10 cellular contexts compared by ENCODE assay signal in the genomic region with DNA sequence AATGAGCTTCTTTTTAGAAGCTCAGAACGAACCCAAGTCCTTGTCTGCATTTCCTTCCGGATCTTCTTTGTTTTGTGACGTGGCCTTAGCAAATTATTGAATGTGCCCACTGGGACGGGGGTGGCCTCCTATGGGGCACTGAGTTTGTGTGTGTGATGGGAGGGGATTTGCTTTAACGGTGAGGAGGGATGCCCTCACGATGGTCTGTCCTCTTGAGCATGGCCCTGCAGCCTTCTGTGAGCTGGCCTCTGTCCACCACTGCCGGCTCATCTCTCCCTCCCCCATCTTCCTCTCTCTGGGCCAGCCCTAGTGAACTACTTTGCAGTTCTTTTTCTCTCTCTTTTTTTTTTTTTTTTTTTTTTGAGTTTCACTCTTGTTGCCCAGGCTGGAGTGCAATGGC.
DNase-seq lines count a peak whose midpoint lies in the region; ATAC-seq, FAIRE-seq and TF ChIP-seq lines count a peak whose summit lies in the region.
"Had no signal": no experiment of that assay in that cellular context is flagged by ENCODE, and none has a peak within 500 bp of the region (broad histone marks: within the 10 kb centered on the region; RNA-seq: fewer than 3 reads in every experiment).

No MANE protein-coding gene starts in this region.

- no peak for FAIRE-seq in HTR-8/SVneo (lab: Jason Lieb, UNC)

- H3K4me1 Mint-ChIP-seq in chondrocyte (ENCODE audit: low read depth): peaks cover 36% of the 10 kb centered on the region
- H3K4me1 Mint-ChIP-seq in stimulated activated effector memory CD8-positive, alpha-beta T cell treated with anti-CD3 and anti-CD28 coated beads, Interleukin-12 subunit alpha, Interleukin-12 subunit beta, amount 100 ng/mL, for 72 hours: peaks cover 10% of the 10 kb centered on the region

- H3K9ac ChIP-seq in stomach smooth muscle (ENCODE audit: low read length in 2 of 2): peak overlapping the region in 1 of 2 donors; percentile 42

- peak overlapping the region; percentile 98 for H3K27ac Mint-ChIP-seq in chondrocyte (ENCODE audit: unreplicated experiment)
- H3K27ac Mint-ChIP-seq in stimulated activated effector memory CD8-positive, alpha-beta T cell treated with anti-CD3 and anti-CD28 coated beads, Interleukin-12 subunit alpha, Interleukin-12 subunit beta, amount 100 ng/mL, for 72 hours: no peak overlapping the region
- H3K27ac Mint-ChIP-seq: activated T-helper 1 cell treated with anti-CD3 and anti-CD28 coated beads, Interleukin-12 subunit alpha, Interleukin-12 subunit beta, Interleukin-2, Interleukin-4 antibody, amounts not matched to agents 30 ng/mL and 10 ng/mL and 1 ng/mL, durations not matched to agents 14 hours and 24 hours and 36 hours had no signal

- DNase-seq in HTR-8/SVneo (ENCODE audit: insufficient read length, low spot score) (peak; percentile 36), chondrocyte (ENCODE audit: low spot score) (no peak), left kidney (ENCODE audit: low read depth, low spot score) (peak; percentile 50), NCI-H446 treated with DMSO at 0.1 percent for 48 hours (lab: John Stamatoyannopoulos, UW) (no peak), OCI-M2 (lab: John Stamatoyannopoulos, UW; ENCODE audit: unreplicated experiment) (no peak)
- no peak for DNase-seq in stimulated activated effector memory CD8-positive, alpha-beta T cell treated with anti-CD3 and anti-CD28 coated beads, Interleukin-12 subunit alpha, Interleukin-12 subunit beta, amount 100 ng/mL, for 72 hours (ENCODE audit: low spot score in 2 of 2)
- DNase-seq: Kasumi-1 had no signal

- H3K27me3 Mint-ChIP-seq in chondrocyte (ENCODE audit: low read depth): no peaks in the 10 kb centered on the region

- TF ChIP-seq CTCF in chondrocyte (IDR thresholded peaks at IDR 0.05): no peak

- H3K4me3 Mint-ChIP-seq in chondrocyte (ENCODE audit: unreplicated experiment): peak overlapping the region; percentile 64
- H3K4me3 Mint-ChIP-seq in stimulated activated effector memory CD8-positive, alpha-beta T cell treated with anti-CD3 and anti-CD28 coated beads, Interleukin-12 subunit alpha, Interleukin-12 subunit beta, amount 100 ng/mL, for 72 hours: no peak overlapping the region
- H3K4me3 Mint-ChIP-seq: activated T-helper 1 cell treated with anti-CD3 and anti-CD28 coated beads, Interleukin-12 subunit alpha, Interleukin-12 subunit beta, Interleukin-2, Interleukin-4 antibody, amounts not matched to agents 30 ng/mL and 10 ng/mL and 1 ng/mL, durations not matched to agents 14 hours and 24 hours and 36 hours had no signal

- H3K4me3 ChIP-seq in stomach smooth muscle (ENCODE audit: low read length in 2 of 2): peak overlapping the region; percentile 40 to 45

- no peak for ATAC-seq in HG03439 (IDR thresholded peaks at IDR 0.05; ENCODE audit: unreplicated experiment)
- no peak for ATAC-seq in stimulated activated effector memory CD8-positive, alpha-beta T cell treated with anti-CD3 and anti-CD28 coated beads, Interleukin-12 subunit alpha, Interleukin-12 subunit beta, amount 100 ng/mL, for 72 hours

- H3K9me3 ChIP-seq in stomach smooth muscle (ENCODE audit: control insufficient read depth in 2 of 2, low read length in 2 of 2): no peaks in the 10 kb centered on the region

- H3K36me3 ChIP-seq in stomach smooth muscle (ENCODE audit: control insufficient read depth in 2 of 2, insufficient read depth in 2 of 2, low read length in 2 of 2): peaks cover 15 to 22% of the 10 kb centered on the region in 2 donors

- no peaks in the 10 kb centered on the region for H3K9me3 Mint-ChIP-seq in chondrocyte (ENCODE audit: low read depth)
- H3K9me3 Mint-ChIP-seq in stimulated activated effector memory CD8-positive, alpha-beta T cell treated with anti-CD3 and anti-CD28 coated beads, Interleukin-12 subunit alpha, Interleukin-12 subunit beta, amount 100 ng/mL, for 72 hours: no peaks in the 10 kb centered on the region
- H3K9me3 Mint-ChIP-seq: activated T-helper 1 cell treated with anti-CD3 and anti-CD28 coated beads, Interleukin-12 subunit alpha, Interleukin-12 subunit beta, Interleukin-2, Interleukin-4 antibody, amounts not matched to agents 30 ng/mL and 10 ng/mL and 1 ng/mL, durations not matched to agents 14 hours and 24 hours and 36 hours had no signal

- H3K36me3 Mint-ChIP-seq in chondrocyte (ENCODE audit: low read depth): peaks cover 8% of the 10 kb centered on the region
- H3K36me3 Mint-ChIP-seq in stimulated activated effector memory CD8-positive, alpha-beta T cell treated with anti-CD3 and anti-CD28 coated beads, Interleukin-12 subunit alpha, Interleukin-12 subunit beta, amount 100 ng/mL, for 72 hours: no peaks in the 10 kb centered on the region

- H3K4me1 ChIP-seq in stomach smooth muscle (ENCODE audit: control insufficient read depth, insufficient read depth, low read length): peaks cover 39% of the 10 kb centered on the region

- H3K27ac ChIP-seq in stomach smooth muscle (ENCODE audit: low read length): peak overlapping the region; percentile 79

- no peaks in the 10 kb centered on the region for H3K27me3 ChIP-seq in stomach smooth muscle (ENCODE audit: control insufficient read depth in 1 of 2, insufficient read depth in 2 of 2, low read length in 2 of 2)

Comparison
In these comparisons a context has a peak if more than half of its experiments do, and no peak if none do; other contexts are left out.
1. DNase-seq: peak in HTR-8/SVneo (single experiment) and left kidney (single experiment); none in chondrocyte (single experiment), NCI-H446 treated with DMSO at 0.1 percent for 48 hours (single experiment), OCI-M2 (single experiment) and stimulated activated effector memory CD8-positive, alpha-beta T cell treated with anti-CD3 and anti-CD28 coated beads, Interleukin-12 subunit alpha, Interleukin-12 subunit beta, amount 100 ng/mL, for 72 hours (0 of 2).